In the genomic region with DNA sequence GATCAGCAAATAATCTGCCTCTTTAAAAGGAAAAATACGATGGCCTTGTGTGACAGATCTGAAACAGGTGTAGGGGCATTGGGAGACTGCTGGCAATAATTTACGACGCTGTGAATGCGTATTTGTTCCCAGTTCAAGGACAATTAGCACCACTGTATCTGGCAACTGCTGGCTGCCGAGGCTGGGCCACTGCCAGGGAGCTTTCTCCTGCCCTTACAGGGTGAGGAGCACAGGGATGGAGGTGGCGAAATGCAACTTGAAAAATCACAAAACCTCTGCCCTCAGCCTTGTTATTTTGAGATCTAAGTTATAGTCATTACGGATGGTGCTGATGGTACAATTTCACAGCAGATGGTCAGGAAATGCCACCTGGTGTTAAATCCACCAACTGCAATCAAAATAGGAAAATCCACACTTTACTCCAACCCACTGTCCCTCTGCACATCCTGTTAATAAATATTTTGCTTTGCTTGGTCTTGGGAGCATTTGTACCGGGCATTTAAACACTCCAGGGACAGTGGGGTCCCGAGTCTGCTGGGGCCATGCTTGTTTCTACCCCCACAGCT, we compare ENCODE assay signal across 10 cellular contexts. TPM values are rescaled to one million over a fixed set of nuclear protein-coding genes. Genes with fewer than 3 reads are reported as not detected.
DNase-seq lines count a peak whose midpoint lies in the region; ATAC-seq and TF ChIP-seq lines count a peak whose summit lies in the region.
"Had no signal": no experiment of that assay in that cellular context is flagged by ENCODE, and none has a peak within 500 bp of the region (broad histone marks: within the 10 kb centered on the region; RNA-seq: fewer than 3 reads in every experiment).

No MANE protein-coding gene starts in this region.

- H3K36me3 ChIP-seq in Karpas-422 (ENCODE audit: insufficient read depth, low read length) = no peaks in the 10 kb centered on the region

- peaks cover 47% of the 10 kb centered on the region for H3K4me1 Mint-ChIP-seq in nephron

- no peaks in the 10 kb centered on the region for H3K9me3 ChIP-seq in Karpas-422 (ENCODE audit: low read length)

- no peaks in the 10 kb centered on the region for H3K4me1 ChIP-seq in Karpas-422 (ENCODE audit: low read length)

- peak; percentile 25 to 30 (median 26) for TF ChIP-seq CTCF in nephron (IDR thresholded peaks at IDR 0.05; ENCODE audit: unreplicated experiment in 3 of 3)

- H3K27me3 ChIP-seq in Karpas-422 (ENCODE audit: low read length) = 0 out of 2 replicates have a peak, but pooled peaks cover 3% of the 10 kb centered on the region

- H3K27ac Mint-ChIP-seq in nephron = peak overlapping the region in 1 of 3 experiments; percentile 11
- H3K27ac Mint-ChIP-seq: activated naive CD8-positive, alpha-beta T cell treated with anti-CD3 and anti-CD28 coated beads, Interleukin-2, amount 50 U/mL, for 24 hours had no signal

- DNase-seq in EH (ENCODE audit: low read depth) = peak; percentile 31
- peak; percentile 20 for DNase-seq in NCI-H2196 treated with DMSO at 0.1 percent for 48 hours (lab: John Stamatoyannopoulos, UW; ENCODE audit: unreplicated experiment)
- peak; percentile 31 to 46 for DNase-seq in dermis microvascular lymphatic vessel endothelial cell (ENCODE audit: low read depth in 2 of 2)
- DNase-seq in activated CD4-positive, CD25-positive, alpha-beta regulatory T cell (lab: John Stamatoyannopoulos, UW) = no peak
- DNase-seq in Karpas-422 = no peak
- DNase-seq: activated naive CD8-positive, alpha-beta T cell treated with anti-CD3 and anti-CD28 coated beads, Interleukin-2, amount 50 U/mL, for 24 hours had no signal

- no peak overlapping the region for H3K27ac ChIP-seq in Karpas-422 (ENCODE audit: low read length)
- H3K27ac ChIP-seq: SK-N-MC had no signal

- H3K9ac ChIP-seq in Karpas-422 (ENCODE audit: low read length) = no peak overlapping the region

- no peak overlapping the region for H3K4me2 ChIP-seq in Karpas-422 (ENCODE audit: low read depth, low read length, poor library complexity, severe bottlenecking)

- H3K27me3 Mint-ChIP-seq in nephron (ENCODE audit: low read depth) = peaks cover 9% of the 10 kb centered on the region

- H4K20me1 ChIP-seq in Karpas-422 (ENCODE audit: insufficient read depth, low read depth, low read length) = no peaks in the 10 kb centered on the region

- ATAC-seq in HG03135 (IDR thresholded peaks at IDR 0.05; ENCODE audit: unreplicated experiment) (no peak), HG02571 (IDR thresholded peaks at IDR 0.05; ENCODE audit: unreplicated experiment) (no peak)
- ATAC-seq: activated naive CD8-positive, alpha-beta T cell treated with anti-CD3 and anti-CD28 coated beads, Interleukin-2, amount 50 U/mL, for 24 hours had no signal

- H3K4me3 ChIP-seq in Karpas-422 (ENCODE audit: low read length) = no peak overlapping the region
- H3K4me3 ChIP-seq: SK-N-MC had no signal

- H3K4me3 Mint-ChIP-seq in nephron = peak overlapping the region in 1 of 3 experiments; percentile 26
- H3K4me3 Mint-ChIP-seq: activated naive CD8-positive, alpha-beta T cell treated with anti-CD3 and anti-CD28 coated beads, Interleukin-2, amount 50 U/mL, for 24 hours had no signal

- H3K36me3 Mint-ChIP-seq in nephron (ENCODE audit: low read depth) = no peaks in the 10 kb centered on the region

- no peaks in the 10 kb centered on the region for H3K79me2 ChIP-seq in Karpas-422 (ENCODE audit: low read length)

- no peaks in the 10 kb centered on the region for H3K9me3 Mint-ChIP-seq in nephron
- H3K9me3 Mint-ChIP-seq: activated naive CD8-positive, alpha-beta T cell treated with anti-CD3 and anti-CD28 coated beads, Interleukin-2, amount 50 U/mL, for 24 hours had no signal

- no peak overlapping the region for H2AFZ ChIP-seq in Karpas-422 (ENCODE audit: low read length)

- H3K9me2 ChIP-seq in Karpas-422 (replicated peaks; ENCODE audit: insufficient read depth, low read length) = no peaks in the 10 kb centered on the region

RNA-seq across cellular contexts. Expression of gene MYLK4, which starts 6.4 kb away (rescaled TPM):
- total RNA-seq in dermis microvascular lymphatic vessel endothelial cell = 0.39 and 0.51 TPM in 2 replicates
- 0.07 and 0.78 TPM in 2 replicates for total RNA-seq in Karpas-422 (2014; rRNA removed; shearing (Covaris generic); ENCODE audit: low replicate concordance)

RNA-seq across cellular contexts. Expression of gene WRNIP1, which starts 20.9 kb away (rescaled TPM):
- 43.3 and 49.1 TPM in 2 replicates for total RNA-seq in dermis microvascular lymphatic vessel endothelial cell
- 47.9 and 80.2 TPM in 2 replicates for total RNA-seq in Karpas-422 (2014; rRNA removed; shearing (Covaris generic); ENCODE audit: low replicate concordance)

Comparison
In these comparisons a context has a peak if more than half of its experiments do, and no peak if none do; other contexts are left out.
1. DNase-seq: peak in EH (single experiment), NCI-H2196 treated with DMSO at 0.1 percent for 48 hours (single experiment) and dermis microvascular lymphatic vessel endothelial cell (2 of 2); none in activated CD4-positive, CD25-positive, alpha-beta regulatory T cell (0 of 4) and Karpas-422 (single experiment).